In genomic region chr22:50078761-50079160, GRCh38 we compare ENCODE assay signal across 1 cellular context.
TF ChIP-seq lines count a peak whose summit lies in the region.

No MANE protein-coding gene starts in this region.

TF ChIP-seq in IMR-90, 13 proteins besides CTCF, POLR2A, EP300 and RAD21 (continued from another document):
- TF ChIP-seq ELK1 (IDR thresholded peaks at IDR 0.05; ENCODE audit: borderline replicate concordance, low read depth, low read length): no peak
- no peak for TF ChIP-seq MAZ (IDR thresholded peaks at IDR 0.05; ENCODE audit: borderline replicate concordance, low read depth, low read length)
- TF ChIP-seq MAFK (IDR thresholded peaks at IDR 0.05; ENCODE audit: low read depth, low read length): no peak
